Comparison of ENCODE assay signal across 20 cellular contexts in genomic region chr6:42025790-42026311, GRCh38. TPM values are rescaled to one million over a fixed set of nuclear protein-coding genes. Genes with fewer than 3 reads are reported as not detected.
DNase-seq lines count a peak whose midpoint lies in the region; ATAC-seq and TF ChIP-seq lines count a peak whose summit lies in the region.
"Had no signal": no experiment of that assay in that cellular context is flagged by ENCODE, and none has a peak within 500 bp of the region (broad histone marks: within the 10 kb centered on the region; RNA-seq: fewer than 3 reads in every experiment).

No MANE protein-coding gene starts in this region.

- H3K9me3 ChIP-seq in neural progenitor cell (ENCODE audit: low read depth) (no peaks in the 10 kb centered on the region), ascending aorta (no peaks in the 10 kb centered on the region)
- H3K9me3 ChIP-seq: adrenal gland, colonic mucosa, esophagus muscularis mucosa, tibial artery had no signal

- H3K36me3 ChIP-seq in neural progenitor cell (no peaks in the 10 kb centered on the region), ascending aorta (peaks cover 5 to 7% of the 10 kb centered on the region in 2 donors)
- H3K36me3 ChIP-seq: adrenal gland, colonic mucosa had no signal

- peaks cover 3% of the 10 kb centered on the region for H3K4me1 ChIP-seq in neural progenitor cell
- peaks cover 0 to 3% of the 10 kb centered on the region in 2 donors for H3K4me1 ChIP-seq in ascending aorta
- H3K4me1 ChIP-seq: colonic mucosa had no signal

- no peaks in the 10 kb centered on the region for H3F3A ChIP-seq in neural progenitor cell (ENCODE audit: low read depth)

- H3K27ac ChIP-seq in neural progenitor cell (no peak overlapping the region), ascending aorta (no peak overlapping the region)
- H3K27ac ChIP-seq: colonic mucosa, esophagus muscularis mucosa, tibial artery had no signal

- H3K4me1 Mint-ChIP-seq in activated CD8-positive, alpha-beta T cell treated with anti-CD3 and anti-CD28 coated beads for 36 hours (ENCODE audit: low read depth): peaks cover 87% of the 10 kb centered on the region
- peaks cover 82 to 83% of the 10 kb centered on the region in 2 donors for H3K4me1 Mint-ChIP-seq in natural killer cell treated with Interleukin-12 subunit alpha and Interleukin-12 subunit beta and Interleukin-15 and Interleukin-18, amount 100 ng/mL, for 72 hours (ENCODE audit: low read depth in 2 of 2)
- H3K4me1 Mint-ChIP-seq in neural progenitor cell: peaks cover 1% of the 10 kb centered on the region

- POLR2A ChIA-PET in activated CD8-positive, alpha-beta T cell treated with anti-CD3 and anti-CD28 coated beads for 36 hours (lab: Charles Lee): interaction anchor here (0.9 to 3.5 kb wide), 9 partner anchors 10 to 86 kb away, joined by 3 to 16 read pairs (median 4); no protein-coding TSS in a partner anchor

- no peaks in the 10 kb centered on the region for H4K20me1 ChIP-seq in neural progenitor cell (ENCODE audit: low read depth)

- CTCF ChIA-PET in activated CD8-positive, alpha-beta T cell treated with anti-CD3 and anti-CD28 coated beads for 36 hours (lab: Charles Lee): interaction anchor here (1.1 to 1.6 kb wide), 3 partner anchors 17 to 49 kb away, joined by 3 to 5 read pairs (median 4); no protein-coding TSS in a partner anchor

- peaks cover 36% of the 10 kb centered on the region for H3K36me3 Mint-ChIP-seq in activated CD8-positive, alpha-beta T cell treated with anti-CD3 and anti-CD28 coated beads for 36 hours (ENCODE audit: low read depth)
- H3K36me3 Mint-ChIP-seq in natural killer cell treated with Interleukin-12 subunit alpha and Interleukin-12 subunit beta and Interleukin-15 and Interleukin-18, amount 100 ng/mL, for 72 hours: no peaks in the 10 kb centered on the region
- H3K36me3 Mint-ChIP-seq in neural progenitor cell: no peaks in the 10 kb centered on the region

- no peak for DNase-seq in activated CD8-positive, alpha-beta T cell treated with anti-CD3 and anti-CD28 coated beads for 36 hours
- DNase-seq in natural killer cell treated with Interleukin-12 subunit alpha and Interleukin-12 subunit beta and Interleukin-15 and Interleukin-18, amount 100 ng/mL, for 72 hours (ENCODE audit: low spot score): no peak
- DNase-seq in neural progenitor cell (ENCODE audit: low spot score): no peak
- no peak for DNase-seq in ascending aorta (ENCODE audit: low spot score in 2 of 2)
- no peak for DNase-seq in stimulated activated CD4-positive, alpha-beta T cell treated with anti-CD3 and anti-CD28 coated beads, Interleukin-2, amount 100 ng/mL, for 24 hours
- DNase-seq: activated CD4-positive, alpha-beta T cell treated with anti-CD3 and anti-CD28 coated beads, Interleukin-2, amount 50 U/mL, for 4 hours; adrenal gland; colonic mucosa; COR-L47; hypothalamus; left ventricle myocardium superior; NCI-H2171; occipital lobe; stimulated activated CD4-positive, alpha-beta T cell treated with anti-CD3 and anti-CD28 coated beads, Interleukin-12 subunit alpha, Interleukin-12 subunit beta, amount 100 ng/mL, for 4 hours had no signal

- H3K27me3 ChIP-seq in neural progenitor cell (no peaks in the 10 kb centered on the region), ascending aorta (no peaks in the 10 kb centered on the region)
- H3K27me3 ChIP-seq: adrenal gland, colonic mucosa, esophagus muscularis mucosa, tibial artery had no signal

- peaks cover 2% of the 10 kb centered on the region for H3K9me3 Mint-ChIP-seq in activated CD8-positive, alpha-beta T cell treated with anti-CD3 and anti-CD28 coated beads for 36 hours
- peaks cover 3% of the 10 kb centered on the region for H3K9me3 Mint-ChIP-seq in natural killer cell treated with Interleukin-12 subunit alpha and Interleukin-12 subunit beta and Interleukin-15 and Interleukin-18, amount 100 ng/mL, for 72 hours
- H3K9me3 Mint-ChIP-seq in neural progenitor cell: no peaks in the 10 kb centered on the region

- TF ChIP-seq CTCF in activated CD8-positive, alpha-beta T cell treated with anti-CD3 and anti-CD28 coated beads for 36 hours (IDR thresholded peaks at IDR 0.05): no peak
- TF ChIP-seq CTCF in neural progenitor cell (IDR thresholded peaks at IDR 0.05) (no peak), ascending aorta (IDR thresholded peaks at IDR 0.05) (no peak)

- no peaks in the 10 kb centered on the region for H3K27me3 Mint-ChIP-seq in activated CD8-positive, alpha-beta T cell treated with anti-CD3 and anti-CD28 coated beads for 36 hours
- no peaks in the 10 kb centered on the region for H3K27me3 Mint-ChIP-seq in natural killer cell treated with Interleukin-12 subunit alpha and Interleukin-12 subunit beta and Interleukin-15 and Interleukin-18, amount 100 ng/mL, for 72 hours
- H3K27me3 Mint-ChIP-seq in neural progenitor cell (ENCODE audit: insufficient read depth, low read depth): peaks cover 2% of the 10 kb centered on the region

- peak; percentile 8 for ATAC-seq in GM18502 (IDR thresholded peaks at IDR 0.05; ENCODE audit: poor library complexity, unreplicated experiment)
- ATAC-seq in HG02840 (IDR thresholded peaks at IDR 0.05; ENCODE audit: low FRiP score, unreplicated experiment): peak; percentile 12
- ATAC-seq in activated CD8-positive, alpha-beta T cell treated with anti-CD3 and anti-CD28 coated beads for 36 hours: no peak
- no peak for ATAC-seq in natural killer cell treated with Interleukin-12 subunit alpha and Interleukin-12 subunit beta and Interleukin-15 and Interleukin-18, amount 100 ng/mL, for 72 hours
- no peak for ATAC-seq in HG03442 (IDR thresholded peaks at IDR 0.05; ENCODE audit: unreplicated experiment)
- ATAC-seq: left ventricle myocardium superior, SK-N-SH treated with all-trans-retinoic acid at 6 μM for 48 hours had no signal

- intact Hi-C loops in activated CD8-positive, alpha-beta T cell treated with anti-CD3 and anti-CD28 coated beads for 36 hours (cut with micrococcal nuclease): no loop called here
- intact Hi-C loops in ascending aorta (cut with DNase I): no loop called here

- H3K4me3 ChIP-seq in neural progenitor cell (no peak overlapping the region), ascending aorta (no peak overlapping the region)
- H3K4me3 ChIP-seq: adrenal gland, colonic mucosa, esophagus muscularis mucosa, tibial artery had no signal

- H3K79me2 ChIP-seq in neural progenitor cell (ENCODE audit: low read depth): no peaks in the 10 kb centered on the region

- no peak overlapping the region for H3K9ac ChIP-seq in neural progenitor cell

- H3K27ac Mint-ChIP-seq in activated CD8-positive, alpha-beta T cell treated with anti-CD3 and anti-CD28 coated beads for 36 hours: peak overlapping the region; percentile 98
- peak overlapping the region; percentile 98 to 100 for H3K27ac Mint-ChIP-seq in natural killer cell treated with Interleukin-12 subunit alpha and Interleukin-12 subunit beta and Interleukin-15 and Interleukin-18, amount 100 ng/mL, for 72 hours
- no peak overlapping the region for H3K27ac Mint-ChIP-seq in neural progenitor cell

- H2AFZ ChIP-seq in neural progenitor cell (replicated peaks): no peak overlapping the region

- no peak overlapping the region for H3K4me2 ChIP-seq in neural progenitor cell

- H3K4me3 Mint-ChIP-seq in activated CD8-positive, alpha-beta T cell treated with anti-CD3 and anti-CD28 coated beads for 36 hours: no peak overlapping the region
- H3K4me3 Mint-ChIP-seq in natural killer cell treated with Interleukin-12 subunit alpha and Interleukin-12 subunit beta and Interleukin-15 and Interleukin-18, amount 100 ng/mL, for 72 hours: peak overlapping the region; percentile 47
- H3K4me3 Mint-ChIP-seq in neural progenitor cell: no peak overlapping the region

RNA-seq across cellular contexts. Expression of gene TAF8, which starts 24.5 kb away (rescaled TPM):
- total RNA-seq in activated CD8-positive, alpha-beta T cell treated with anti-CD3 and anti-CD28 coated beads for 36 hours: 10 to 100 TPM; 40.0 to 42.3 TPM
- total RNA-seq in natural killer cell treated with Interleukin-12 subunit alpha and Interleukin-12 subunit beta and Interleukin-15 and Interleukin-18, amount 100 ng/mL, for 72 hours: 10 to 100 TPM; 38.7 to 44.1 TPM
- total RNA-seq in neural progenitor cell (ENCODE audit: low replicate concordance) (38.0 and 43.8 TPM in 2 replicates), ascending aorta (26.0 TPM)

Comparison
In these comparisons a context has a peak if more than half of its experiments do, and no peak if none do; other contexts are left out.
1. ATAC-seq: peak in GM18502 (single experiment) and HG02840 (single experiment); none in activated CD8-positive, alpha-beta T cell treated with anti-CD3 and anti-CD28 coated beads for 36 hours (single experiment), natural killer cell treated with Interleukin-12 subunit alpha and Interleukin-12 subunit beta and Interleukin-15 and Interleukin-18, amount 100 ng/mL, for 72 hours (0 of 2) and HG03442 (single experiment).